10 cellular contexts compared by ENCODE assay signal in the genomic region with DNA sequence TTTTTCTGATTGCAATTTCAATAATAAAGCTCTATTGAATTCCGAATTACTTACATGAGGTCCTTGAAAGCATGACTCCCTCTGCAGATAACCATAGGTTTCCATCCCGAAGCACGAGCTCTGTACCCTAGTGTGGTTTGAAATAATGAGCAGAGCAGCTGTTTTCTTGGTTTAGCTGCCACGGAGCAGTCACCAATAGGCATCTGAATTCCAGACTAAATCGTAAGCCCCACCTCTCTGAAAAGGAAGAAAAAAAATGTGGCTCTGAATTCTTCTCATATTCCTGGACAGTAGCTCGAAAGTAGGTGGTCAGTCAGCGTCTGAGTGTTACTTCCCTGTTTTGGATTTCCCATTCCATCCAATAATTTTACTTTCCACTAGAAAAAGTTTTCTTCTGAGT. TPM values are rescaled to one million over a fixed set of nuclear protein-coding genes. Genes with fewer than 3 reads are reported as not detected.
DNase-seq lines count a peak whose midpoint lies in the region; ATAC-seq and TF ChIP-seq lines count a peak whose summit lies in the region.
"Had no signal": no experiment of that assay in that cellular context is flagged by ENCODE, and none has a peak within 500 bp of the region (broad histone marks: within the 10 kb centered on the region; RNA-seq: fewer than 3 reads in every experiment).

No MANE protein-coding gene starts in this region.

- H3K9ac ChIP-seq in fibroblast of lung (ENCODE audit: insufficient read depth, low read length), result no peak overlapping the region

- no peaks in the 10 kb centered on the region for H3K9me3 ChIP-seq in fibroblast of lung (ENCODE audit: control insufficient read depth, insufficient read depth, low read depth, low read length)

- no peaks in the 10 kb centered on the region for H3K27me3 ChIP-seq in fibroblast of lung (ENCODE audit: control insufficient read depth, insufficient read depth, low read length)
- H3K27me3 ChIP-seq: foreskin keratinocyte had no signal

- H3K36me3 ChIP-seq in fibroblast of lung (ENCODE audit: control insufficient read depth, insufficient read depth, low read length), result no peaks in the 10 kb centered on the region

- peaks cover 3% of the 10 kb centered on the region for H3K4me1 ChIP-seq in fibroblast of lung (ENCODE audit: control insufficient read depth, extremely low read depth, insufficient read depth, low read length)
- H3K4me1 ChIP-seq: foreskin keratinocyte had no signal

- H2AFZ ChIP-seq in fibroblast of lung (ENCODE audit: low read length), result peak overlapping the region; percentile 55

- peak overlapping the region; percentile 88 for H3K4me2 ChIP-seq in fibroblast of lung (ENCODE audit: extremely low read depth, insufficient read depth, low read length)

- peak; percentile 84 for ATAC-seq in omental fat pad (ENCODE audit: low FRiP score)
- no peak for ATAC-seq in GM18858 (IDR thresholded peaks at IDR 0.05; ENCODE audit: unreplicated experiment)
- ATAC-seq in HG03342 (IDR thresholded peaks at IDR 0.05; ENCODE audit: unreplicated experiment), result no peak
- ATAC-seq: foreskin keratinocyte had no signal

- TF ChIP-seq CTCF in fibroblast of lung (conservative IDR thresholded peaks at IDR 0.05 in 1 of 2, IDR thresholded peaks at IDR 0.05 in 1 of 2; ENCODE audit: low read depth in 1 of 2, low read length in 2 of 2), result no peak
- no peak for TF ChIP-seq CTCF in omental fat pad (IDR thresholded peaks at IDR 0.05)

- no peaks in the 10 kb centered on the region for H4K20me1 ChIP-seq in fibroblast of lung (ENCODE audit: control insufficient read depth, extremely low read depth, insufficient read depth, low read length)

- no peaks in the 10 kb centered on the region for H3K79me2 ChIP-seq in fibroblast of lung (ENCODE audit: control insufficient read depth, insufficient read depth, low read length)

- peak overlapping the region; percentile 35 to 52 (median 46) for H3K4me3 ChIP-seq in fibroblast of lung (replicated peaks in 1 of 4; ENCODE audit: control extremely low read depth in 1 of 4, insufficient read depth in 1 of 4, low read depth in 3 of 4, low read length in 4 of 4)

- H3K27ac ChIP-seq in fibroblast of lung (ENCODE audit: insufficient read depth, low read length), result no peak overlapping the region
- H3K27ac ChIP-seq: foreskin keratinocyte had no signal

- DNase-seq in EH (ENCODE audit: low read depth), result peak; percentile 89
- peak; percentile 79 for DNase-seq in RPMI7951 (ENCODE audit: low read depth)
- DNase-seq in fibroblast of lung (ENCODE audit: low read depth in 2 of 2), result peak; percentile 77 to 90
- DNase-seq in omental fat pad (ENCODE audit: low spot score), result no peak
- DNase-seq in pons (ENCODE audit: low spot score), result no peak
- DNase-seq in NCI-H526 (lab: John Stamatoyannopoulos, UW), result no peak
- DNase-seq: NCI-H1417 treated with DMSO at 0.1 percent for 48 hours had no signal

RNA-seq across cellular contexts. Expression of gene GNE, which starts 18.6 kb away (rescaled TPM):
- total RNA-seq in RPMI7951 (2014; rRNA removed; shearing (Covaris generic)), result 18.8 and 19.5 TPM in 2 replicates
- total RNA-seq in fibroblast of lung (22.9 and 31.2 TPM in 2 replicates), omental fat pad (10 to 100 TPM; 28.5 to 42.1 (median 35.4) TPM)
- 20.7 and 22.1 TPM in 2 replicates for polyA plus RNA-seq in fibroblast of lung
- 13.3 and 14.9 TPM in 2 replicates for polyA plus RNA-seq in fibroblast of lung (2012)
- polyA minus RNA-seq in fibroblast of lung (ENCODE audit: low replicate concordance), result 27.4 and 28.6 TPM in 2 replicates

Comparison
In these comparisons a context has a peak if more than half of its experiments do, and no peak if none do; other contexts are left out.
1. DNase-seq: peak in EH (single experiment), RPMI7951 (single experiment) and fibroblast of lung (2 of 2); none in omental fat pad (single experiment), pons (single experiment) and NCI-H526 (0 of 2).